In genomic region chr5:153678617-153679329, GRCh38 we compare ENCODE assay signal across 28 cellular contexts.
A peak's percentile ranks its signal among the peaks of the same experiment; 100 is the strongest.
DNase-seq lines count a peak whose midpoint lies in the region; ATAC-seq and TF ChIP-seq lines count a peak whose summit lies in the region.
"Had no signal": no experiment of that assay in that cellular context is flagged by ENCODE, and none has a peak within 500 bp of the region (broad histone marks: within the 10 kb centered on the region; RNA-seq: fewer than 3 reads in every experiment).

No MANE protein-coding gene starts in this region.

- H3K27me3 ChIP-seq in adrenal gland, result no peaks in the 10 kb centered on the region
- H3K27me3 ChIP-seq: BE2C, ovary, spleen, transverse colon had no signal

- TF ChIP-seq CTCF in adrenal gland (IDR thresholded peaks at IDR 0.05) (no peak), OCI-LY7 (conservative IDR thresholded peaks at IDR 0.05; ENCODE audit: low read length) (no peak)

- H2AFZ ChIP-seq in OCI-LY7 (ENCODE audit: low read length), result no peak overlapping the region

- H3K79me2 ChIP-seq in OCI-LY7 (ENCODE audit: insufficient read depth, low read depth, low read length), result no peaks in the 10 kb centered on the region

- no peaks in the 10 kb centered on the region for H3K9me2 ChIP-seq in OCI-LY7 (ENCODE audit: insufficient read depth, low read length)

- no peak overlapping the region for H3K4me2 ChIP-seq in OCI-LY7 (ENCODE audit: low read length)

- H3K9me3 ChIP-seq in adrenal gland (replicated peaks in 1 of 3), result no peaks in the 10 kb centered on the region
- no peaks in the 10 kb centered on the region for H3K9me3 ChIP-seq in OCI-LY7 (ENCODE audit: low read length)
- H3K9me3 ChIP-seq: BE2C, lower lobe of right lung, ovary, spleen, transverse colon had no signal

- intact Hi-C loops in Right ventricle myocardium superior (cut with DNase I) (no loop called here), cardiac septum (cut with DNase I) (no loop called here), adrenal gland (cut with DNase I) (no loop called here), OCI-LY7 (cut with micrococcal nuclease; ENCODE audit: unreplicated experiment) (no loop called here)

- 44 to 60% (median 55%) methylated on average over 3 to 4 of the region's 4 CpGs for WGBS in adrenal gland, 4 donors

- H3K36me3 ChIP-seq in adrenal gland (replicated peaks in 1 of 2), result no peaks in the 10 kb centered on the region
- H3K36me3 ChIP-seq in OCI-LY7 (ENCODE audit: insufficient read depth, low read length), result no peaks in the 10 kb centered on the region
- H3K36me3 ChIP-seq: BE2C, lower lobe of right lung, ovary, spleen, transverse colon had no signal

- no peak for TF ChIP-seq POLR2A in adrenal gland (IDR thresholded peaks at IDR 0.05)

- BruUV-seq in OCI-LY7 (replicated peaks; lab: Mats Ljungman, UMichigan), result no TSS peak

- no peaks in the 10 kb centered on the region for H4K20me1 ChIP-seq in OCI-LY7 (ENCODE audit: insufficient read depth, low read length)

- no peak overlapping the region for H3K27ac ChIP-seq in adrenal gland
- no peak overlapping the region for H3K27ac ChIP-seq in OCI-LY7 (ENCODE audit: low read depth, low read length, poor library complexity, severe bottlenecking)
- H3K27ac ChIP-seq: lower lobe of right lung, ovary, spleen, transverse colon had no signal

- no peak overlapping the region for H3K4me3 ChIP-seq in adrenal gland
- no peak overlapping the region for H3K4me3 ChIP-seq in OCI-LY7 (ENCODE audit: low read depth, low read length, poor library complexity, severe bottlenecking)
- H3K4me3 ChIP-seq: lower lobe of right lung, ovary, spleen, transverse colon had no signal

- POLR2A ChIA-PET in OCI-LY7 (lab: Charles Lee), result interaction anchor here (1.1 to 2.3 kb wide), 3 partner anchors 9 to 33 kb away, joined by 4 to 5 read pairs (median 4); no protein-coding TSS in a partner anchor

- peak; percentile 79 for ATAC-seq in Right ventricle myocardium superior (ENCODE audit: poor library complexity)
- ATAC-seq: lower lobe of right lung; natural killer cell treated with Interleukin-12 subunit alpha and Interleukin-12 subunit beta and Interleukin-15 and Interleukin-18, amount 100 ng/mL, for 72 hours; Panc1 had no signal

- DNase-seq in Right ventricle myocardium superior (peak; percentile 63), cardiac septum (ENCODE audit: low spot score) (no peak), adrenal gland (peak; percentile 52 to 83 (median 67)), globus pallidus (ENCODE audit: low spot score) (peak; percentile 2), NCI-H2081 (lab: John Stamatoyannopoulos, UW) (no peak), D341Med (ENCODE audit: low spot score) (no peak), OCI-LY7 (ENCODE audit: low spot score) (no peak), NCI-H526 (lab: John Stamatoyannopoulos, UW) (no peak)
- DNase-seq: ACHN; activated CD4-positive, alpha-beta T cell treated with anti-CD3 and anti-CD28 coated beads, Interleukin-2, amount 50 U/mL, for 48 hours; activated CD4-positive, CD25-positive, alpha-beta regulatory T cell; activated naive CD4-positive, alpha-beta T cell treated with anti-CD3 and anti-CD28 coated beads, Interleukin-2, amount 50 U/mL, for 16 hours; BE2C; CD8-positive, alpha-beta memory T cell; GF-D8; HCEC 1CT; KG1; kidney; lower lobe of right lung; NCI-H1436; NCI-H524; ovary; spleen; stimulated activated CD4-positive, alpha-beta T cell treated with anti-CD3 and anti-CD28 coated beads, Interleukin-4, amount 100 ng/mL, for 1 hour; T-helper 1 cell; transverse colon had no signal

- CTCF ChIA-PET in OCI-LY7 (lab: Charles Lee; ENCODE audit: unreplicated experiment), result no interaction called here

- H3K4me1 ChIP-seq in adrenal gland (replicated peaks in 1 of 2) (peaks cover 9 to 16% of the 10 kb centered on the region in 2 donors), OCI-LY7 (ENCODE audit: insufficient read depth, low read length, poor library complexity, severe bottlenecking) (no peaks in the 10 kb centered on the region)
- H3K4me1 ChIP-seq: BE2C, lower lobe of right lung, spleen, transverse colon had no signal

Comparison
In these comparisons a context has a peak if more than half of its experiments do, and no peak if none do; other contexts are left out.
1. DNase-seq: peak in Right ventricle myocardium superior (single experiment), adrenal gland (7 of 7) and globus pallidus (single experiment); none in cardiac septum (single experiment), NCI-H2081 (0 of 2), D341Med (single experiment), OCI-LY7 (single experiment) and NCI-H526 (0 of 2).